In the genomic region with DNA sequence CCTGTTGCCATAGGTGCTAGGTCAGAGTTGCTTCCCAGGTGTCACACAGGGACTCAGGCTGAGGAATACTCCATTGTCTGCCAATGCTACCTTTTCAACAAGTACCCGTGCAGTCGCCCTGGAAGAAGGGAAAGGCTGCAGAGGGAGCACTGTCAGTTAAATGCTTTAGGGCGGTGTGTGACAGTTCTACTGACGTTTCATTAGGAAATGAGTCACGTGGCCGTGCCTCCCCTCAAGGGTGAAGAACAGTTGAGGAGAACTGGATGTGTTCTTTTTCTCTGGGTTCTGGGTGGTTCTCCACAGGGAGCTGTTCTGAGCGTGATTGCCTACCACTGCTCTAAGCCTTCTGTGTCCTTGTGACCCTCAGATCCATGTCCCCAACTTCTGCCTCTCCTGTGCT, we compare ENCODE assay signal across 8 cellular contexts.
"Had no signal": no experiment of that assay in that cellular context is flagged by ENCODE, and none has a peak within 500 bp of the region (broad histone marks: within the 10 kb centered on the region; RNA-seq: fewer than 3 reads in every experiment).

No MANE protein-coding gene starts in this region.

- H3K36me3 Mint-ChIP-seq: IgD-negative memory B cell had no signal

- H3K4me3 ChIP-seq: GM23338 had no signal

- H3K27me3 Mint-ChIP-seq: IgD-negative memory B cell had no signal

- DNase-seq: H9, HCEC 1CT, KBM-7 had no signal

- H3K27ac Mint-ChIP-seq: GM23338, H9 had no signal

- H3K4me1 Mint-ChIP-seq: GM23338, IgD-negative memory B cell had no signal

- H3K27ac ChIP-seq: HL-60, KMS-11 had no signal

- ATAC-seq: GM23338, HepG2 had no signal

- H3K9me3 Mint-ChIP-seq: GM23338, H9, IgD-negative memory B cell had no signal

- H3K4me3 Mint-ChIP-seq: GM23338, H9, IgD-negative memory B cell had no signal
